1 cellular context compared by ENCODE assay signal in genomic region chr2:62145478-62146100, GRCh38.
TF ChIP-seq lines count a peak whose summit lies in the region.

No MANE protein-coding gene starts in this region.

TF ChIP-seq in GM12878, 131 proteins besides CTCF, POLR2A, EP300 and RAD21 (continued from another document and continues in another):
- no peak for TF ChIP-seq HSF1 (IDR thresholded peaks at IDR 0.05; ENCODE audit: low read depth, low read length)
- no peak for TF ChIP-seq SMAD5 (IDR thresholded peaks at IDR 0.05; ENCODE audit: low read depth)
- no peak for TF ChIP-seq HCFC1 (IDR thresholded peaks at IDR 0.05; ENCODE audit: low read length)
- TF ChIP-seq RAD51 (IDR thresholded peaks at IDR 0.05) = peak; percentile 29
- TF ChIP-seq FOXK2 (IDR thresholded peaks at IDR 0.05) = no peak
- no peak for TF ChIP-seq NFXL1 (IDR thresholded peaks at IDR 0.05; ENCODE audit: borderline replicate concordance)
- TF ChIP-seq PML (IDR thresholded peaks at IDR 0.05; ENCODE audit: low read length) = no peak
- TF ChIP-seq ZNF687 (IDR thresholded peaks at IDR 0.05) = peak; percentile 77; the same call in 1 of the 2 replicates
- TF ChIP-seq, protein P1, sequence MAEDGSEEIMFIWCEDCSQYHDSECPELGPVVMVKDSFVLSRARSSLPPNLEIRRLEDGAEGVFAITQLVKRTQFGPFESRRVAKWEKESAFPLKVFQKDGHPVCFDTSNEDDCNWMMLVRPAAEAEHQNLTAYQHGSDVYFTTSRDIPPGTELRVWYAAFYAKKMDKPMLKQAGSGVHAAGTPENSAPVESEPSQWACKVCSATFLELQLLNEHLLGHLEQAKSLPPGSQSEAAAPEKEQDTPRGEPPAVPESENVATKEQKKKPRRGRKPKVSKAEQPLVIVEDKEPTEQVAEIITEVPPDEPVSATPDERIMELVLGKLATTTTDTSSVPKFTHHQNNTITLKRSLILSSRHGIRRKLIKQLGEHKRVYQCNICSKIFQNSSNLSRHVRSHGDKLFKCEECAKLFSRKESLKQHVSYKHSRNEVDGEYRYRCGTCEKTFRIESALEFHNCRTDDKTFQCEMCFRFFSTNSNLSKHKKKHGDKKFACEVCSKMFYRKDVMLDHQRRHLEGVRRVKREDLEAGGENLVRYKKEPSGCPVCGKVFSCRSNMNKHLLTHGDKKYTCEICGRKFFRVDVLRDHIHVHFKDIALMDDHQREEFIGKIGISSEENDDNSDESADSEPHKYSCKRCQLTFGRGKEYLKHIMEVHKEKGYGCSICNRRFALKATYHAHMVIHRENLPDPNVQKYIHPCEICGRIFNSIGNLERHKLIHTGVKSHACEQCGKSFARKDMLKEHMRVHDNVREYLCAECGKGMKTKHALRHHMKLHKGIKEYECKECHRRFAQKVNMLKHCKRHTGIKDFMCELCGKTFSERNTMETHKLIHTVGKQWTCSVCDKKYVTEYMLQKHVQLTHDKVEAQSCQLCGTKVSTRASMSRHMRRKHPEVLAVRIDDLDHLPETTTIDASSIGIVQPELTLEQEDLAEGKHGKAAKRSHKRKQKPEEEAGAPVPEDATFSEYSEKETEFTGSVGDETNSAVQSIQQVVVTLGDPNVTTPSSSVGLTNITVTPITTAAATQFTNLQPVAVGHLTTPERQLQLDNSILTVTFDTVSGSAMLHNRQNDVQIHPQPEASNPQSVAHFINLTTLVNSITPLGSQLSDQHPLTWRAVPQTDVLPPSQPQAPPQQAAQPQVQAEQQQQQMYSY (CRISPR knock-in tag; IDR thresholded peaks at IDR 0.05) = no peak
- TF ChIP-seq TCF7 (IDR thresholded peaks at IDR 0.05; ENCODE audit: borderline replicate concordance) = no peak
- TF ChIP-seq NRF1 (conservative IDR thresholded peaks at IDR 0.05; ENCODE audit: low read depth, low read length) = no peak
- no peak for TF ChIP-seq SREBF1 (IDR thresholded peaks at IDR 0.05; ENCODE audit: low read length)
- TF ChIP-seq ZNF622 (IDR thresholded peaks at IDR 0.05) = no peak
- TF ChIP-seq MYB (IDR thresholded peaks at IDR 0.05; ENCODE audit: borderline replicate concordance, low read depth, low read length) = no peak
- TF ChIP-seq RUNX3 (IDR thresholded peaks at IDR 0.05; ENCODE audit: low read length) = no peak; the same call in 1 of the 2 replicates
- TF ChIP-seq, protein P2, sequence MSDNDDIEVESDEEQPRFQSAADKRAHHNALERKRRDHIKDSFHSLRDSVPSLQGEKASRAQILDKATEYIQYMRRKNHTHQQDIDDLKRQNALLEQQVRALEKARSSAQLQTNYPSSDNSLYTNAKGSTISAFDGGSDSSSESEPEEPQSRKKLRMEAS (IDR thresholded peaks at IDR 0.05; ENCODE audit: low read depth, low read length) = no peak
- TF ChIP-seq CREM (IDR thresholded peaks at IDR 0.05; ENCODE audit: low read depth) = 0 out of 2 replicates have a peak, but pooled peaks have one; percentile 23
- TF ChIP-seq MXI1 (IDR thresholded peaks at IDR 0.05; ENCODE audit: low read depth, low read length) = no peak
- TF ChIP-seq, protein P3, sequence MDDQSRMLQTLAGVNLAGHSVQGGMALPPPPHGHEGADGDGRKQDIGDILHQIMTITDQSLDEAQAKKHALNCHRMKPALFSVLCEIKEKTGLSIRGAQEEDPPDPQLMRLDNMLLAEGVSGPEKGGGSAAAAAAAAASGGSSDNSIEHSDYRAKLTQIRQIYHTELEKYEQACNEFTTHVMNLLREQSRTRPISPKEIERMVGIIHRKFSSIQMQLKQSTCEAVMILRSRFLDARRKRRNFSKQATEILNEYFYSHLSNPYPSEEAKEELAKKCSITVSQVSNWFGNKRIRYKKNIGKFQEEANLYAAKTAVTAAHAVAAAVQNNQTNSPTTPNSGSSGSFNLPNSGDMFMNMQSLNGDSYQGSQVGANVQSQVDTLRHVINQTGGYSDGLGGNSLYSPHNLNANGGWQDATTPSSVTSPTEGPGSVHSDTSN (IDR thresholded peaks at IDR 0.05; ENCODE audit: insufficient replicate concordance, low read depth, low read length) = peak; percentile 32
- TF ChIP-seq USF2 (IDR thresholded peaks at IDR 0.05; ENCODE audit: borderline replicate concordance, low read depth, low read length) = no peak
- TF ChIP-seq, protein P4, sequence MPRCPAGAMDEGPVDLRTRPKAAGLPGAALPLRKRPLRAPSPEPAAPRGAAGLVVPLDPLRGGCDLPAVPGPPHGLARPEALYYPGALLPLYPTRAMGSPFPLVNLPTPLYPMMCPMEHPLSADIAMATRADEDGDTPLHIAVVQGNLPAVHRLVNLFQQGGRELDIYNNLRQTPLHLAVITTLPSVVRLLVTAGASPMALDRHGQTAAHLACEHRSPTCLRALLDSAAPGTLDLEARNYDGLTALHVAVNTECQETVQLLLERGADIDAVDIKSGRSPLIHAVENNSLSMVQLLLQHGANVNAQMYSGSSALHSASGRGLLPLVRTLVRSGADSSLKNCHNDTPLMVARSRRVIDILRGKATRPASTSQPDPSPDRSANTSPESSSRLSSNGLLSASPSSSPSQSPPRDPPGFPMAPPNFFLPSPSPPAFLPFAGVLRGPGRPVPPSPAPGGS (IDR thresholded peaks at IDR 0.05; ENCODE audit: borderline replicate concordance, insufficient read depth, low read depth, low read length, poor library complexity, severe bottlenecking) = peak; percentile 92
- no peak for TF ChIP-seq ESRRA (IDR thresholded peaks at IDR 0.05; ENCODE audit: low read length)
- TF ChIP-seq HDGF (IDR thresholded peaks at IDR 0.05) = 0 out of 2 replicates have a peak, but pooled peaks have one; percentile 10
- no peak for TF ChIP-seq STAT3 (IDR thresholded peaks at IDR 0.05; ENCODE audit: low read depth, low read length)
- TF ChIP-seq IRF5 (IDR thresholded peaks at IDR 0.05; ENCODE audit: borderline replicate concordance) = no peak
- no peak for TF ChIP-seq TAF1 (IDR thresholded peaks at IDR 0.05; ENCODE audit: borderline replicate concordance, low read depth, low read length)
- no peak for TF ChIP-seq TARDBP (IDR thresholded peaks at IDR 0.05; ENCODE audit: borderline replicate concordance)
- TF ChIP-seq, protein P5, sequence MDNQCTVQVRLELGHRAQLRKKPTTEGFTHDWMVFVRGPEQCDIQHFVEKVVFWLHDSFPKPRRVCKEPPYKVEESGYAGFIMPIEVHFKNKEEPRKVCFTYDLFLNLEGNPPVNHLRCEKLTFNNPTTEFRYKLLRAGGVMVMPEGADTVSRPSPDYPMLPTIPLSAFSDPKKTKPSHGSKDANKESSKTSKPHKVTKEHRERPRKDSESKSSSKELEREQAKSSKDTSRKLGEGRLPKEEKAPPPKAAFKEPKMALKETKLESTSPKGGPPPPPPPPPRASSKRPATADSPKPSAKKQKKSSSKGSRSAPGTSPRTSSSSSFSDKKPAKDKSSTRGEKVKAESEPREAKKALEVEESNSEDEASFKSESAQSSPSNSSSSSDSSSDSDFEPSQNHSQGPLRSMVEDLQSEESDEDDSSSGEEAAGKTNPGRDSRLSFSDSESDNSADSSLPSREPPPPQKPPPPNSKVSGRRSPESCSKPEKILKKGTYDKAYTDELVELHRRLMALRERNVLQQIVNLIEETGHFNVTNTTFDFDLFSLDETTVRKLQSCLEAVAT (IDR thresholded peaks at IDR 0.05) = peak; percentile 83
- TF ChIP-seq, protein P6, sequence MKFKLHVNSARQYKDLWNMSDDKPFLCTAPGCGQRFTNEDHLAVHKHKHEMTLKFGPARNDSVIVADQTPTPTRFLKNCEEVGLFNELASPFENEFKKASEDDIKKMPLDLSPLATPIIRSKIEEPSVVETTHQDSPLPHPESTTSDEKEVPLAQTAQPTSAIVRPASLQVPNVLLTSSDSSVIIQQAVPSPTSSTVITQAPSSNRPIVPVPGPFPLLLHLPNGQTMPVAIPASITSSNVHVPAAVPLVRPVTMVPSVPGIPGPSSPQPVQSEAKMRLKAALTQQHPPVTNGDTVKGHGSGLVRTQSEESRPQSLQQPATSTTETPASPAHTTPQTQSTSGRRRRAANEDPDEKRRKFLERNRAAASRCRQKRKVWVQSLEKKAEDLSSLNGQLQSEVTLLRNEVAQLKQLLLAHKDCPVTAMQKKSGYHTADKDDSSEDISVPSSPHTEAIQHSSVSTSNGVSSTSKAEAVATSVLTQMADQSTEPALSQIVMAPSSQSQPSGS (IDR thresholded peaks at IDR 0.05; ENCODE audit: low read length) = peak; percentile 79
- TF ChIP-seq, protein P7, sequence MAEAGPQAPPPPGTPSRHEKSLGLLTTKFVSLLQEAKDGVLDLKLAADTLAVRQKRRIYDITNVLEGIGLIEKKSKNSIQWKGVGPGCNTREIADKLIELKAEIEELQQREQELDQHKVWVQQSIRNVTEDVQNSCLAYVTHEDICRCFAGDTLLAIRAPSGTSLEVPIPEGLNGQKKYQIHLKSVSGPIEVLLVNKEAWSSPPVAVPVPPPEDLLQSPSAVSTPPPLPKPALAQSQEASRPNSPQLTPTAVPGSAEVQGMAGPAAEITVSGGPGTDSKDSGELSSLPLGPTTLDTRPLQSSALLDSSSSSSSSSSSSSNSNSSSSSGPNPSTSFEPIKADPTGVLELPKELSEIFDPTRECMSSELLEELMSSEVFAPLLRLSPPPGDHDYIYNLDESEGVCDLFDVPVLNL (IDR thresholded peaks at IDR 0.05; ENCODE audit: low read depth, low read length) = no peak
- no peak for TF ChIP-seq ZBTB11 (CRISPR knock-in tag; IDR thresholded peaks at IDR 0.05)
- TF ChIP-seq BMI1 (IDR thresholded peaks at IDR 0.05; ENCODE audit: borderline replicate concordance) = no peak
- TF ChIP-seq ATF7 (IDR thresholded peaks at IDR 0.05; ENCODE audit: low read depth) = no peak; the same call in none of the 2 replicates
- TF ChIP-seq GABPA (IDR thresholded peaks at IDR 0.05; ENCODE audit: low read depth) = no peak
- no peak for TF ChIP-seq SIN3A (IDR thresholded peaks at IDR 0.05; ENCODE audit: low read depth, low read length)
